In genomic region chr16:86186361-86186760, GRCh38 we compare ENCODE assay signal across 34 cellular contexts.
"Had no signal": no experiment of that assay in that cellular context is flagged by ENCODE, and none has a peak within 500 bp of the region (broad histone marks: within the 10 kb centered on the region; RNA-seq: fewer than 3 reads in every experiment).

No MANE protein-coding gene starts in this region.

- H3K4me3 ChIP-seq: MG63 had no signal

- H3K27ac ChIP-seq: KMS-11 had no signal

- H3K36me3 ChIP-seq: MG63 had no signal

- H3K9me3 ChIP-seq: MG63 had no signal

- DNase-seq: Karpas-422, Kasumi-1, MG63, MM.1S, MV-4-11, NCI-H1048, NCI-H1092, NCI-H1092 treated with DMSO at 0.1 percent for 48 hours, NCI-H1105, NCI-H1105 treated with DMSO at 0.1 percent for 48 hours, NCI-H1417, NCI-H1417 treated with DMSO at 0.1 percent for 48 hours, NCI-H1436, NCI-H1436 treated with DMSO at 0.1 percent for 48 hours, NCI-H146, NCI-H1694, NCI-H1694 treated with DMSO at 0.1 percent for 48 hours, NCI-H187, NCI-H187 treated with DMSO at 0.1 percent for 48 hours, NCI-H1930, NCI-H2029, NCI-H2029 treated with DMSO at 0.1 percent for 48 hours, NCI-H2081, NCI-H2081 treated with DMSO at 0.1 percent for 48 hours, NCI-H2107, NCI-H2171, NCI-H2171 treated with DMSO at 0.1 percent for 48 hours, NCI-H2227 treated with DMSO at 0.1 percent for 48 hours, NCI-H226, NCI-H345, NCI-H446, NCI-H446 treated with DMSO at 0.1 percent for 48 hours, NCI-H510A had no signal
